ENCODE assay signal across 27 cellular contexts in genomic region chr20:46789339-46789984, GRCh38.
"Had no signal": no experiment of that assay in that cellular context is flagged by ENCODE, and none has a peak within 500 bp of the region (broad histone marks: within the 10 kb centered on the region; RNA-seq: fewer than 3 reads in every experiment).

No MANE protein-coding gene starts in this region.

- H3K9me3 ChIP-seq: Peyer's patch, SJSA1 had no signal

- H3K4me3 Mint-ChIP-seq: activated CD8-positive, alpha-beta T cell treated with anti-CD3 and anti-CD28 coated beads, Interleukin-2, amount 10 ng/mL, durations not matched to agents 7 days and 5 days; activated naive CD4-positive, alpha-beta T cell treated with anti-CD3 and anti-CD28 coated beads for 36 hours; activated naive CD8-positive, alpha-beta T cell; activated T-cell treated with anti-CD3 and anti-CD28 coated beads, Interleukin-2, amount 50 U/mL, for 24 hours; activated T-helper 1 cell treated with anti-CD3 and anti-CD28 coated beads, Interleukin-12 subunit alpha, Interleukin-12 subunit beta, Interleukin-2, Interleukin-4 antibody, amounts not matched to agents 30 ng/mL and 10 ng/mL and 1 ng/mL, durations not matched to agents 14 hours and 24 hours and 36 hours; brain; T-helper 2 cell treated with Interferon-gamma antibody and Interleukin-4, amounts not matched to agents 5 μg/mL and 100 μg/mL, for 36 hours had no signal

- H3K4me1 ChIP-seq: Peyer's patch had no signal

- H3K36me3 ChIP-seq: Peyer's patch, SJSA1 had no signal

- H3K4me1 Mint-ChIP-seq: brain had no signal

- H3K27ac Mint-ChIP-seq: activated CD8-positive, alpha-beta T cell treated with anti-CD3 and anti-CD28 coated beads, Interleukin-2, amount 10 ng/mL, durations not matched to agents 7 days and 5 days; activated naive CD4-positive, alpha-beta T cell treated with anti-CD3 and anti-CD28 coated beads for 36 hours; activated naive CD8-positive, alpha-beta T cell; activated T-cell treated with anti-CD3 and anti-CD28 coated beads, Interleukin-2, amount 50 U/mL, for 24 hours; activated T-helper 1 cell treated with anti-CD3 and anti-CD28 coated beads, Interleukin-12 subunit alpha, Interleukin-12 subunit beta, Interleukin-2, Interleukin-4 antibody, amounts not matched to agents 30 ng/mL and 10 ng/mL and 1 ng/mL, durations not matched to agents 14 hours and 24 hours and 36 hours; brain; T-helper 2 cell treated with Interferon-gamma antibody and Interleukin-4, amounts not matched to agents 5 μg/mL and 100 μg/mL, for 36 hours had no signal

- H3K27me3 ChIP-seq: Peyer's patch, SJSA1 had no signal

- DNase-seq: activated CD4-positive, alpha-beta T cell treated with anti-CD3 and anti-CD28 coated beads for 48 hours; activated CD4-positive, alpha-beta T cell treated with anti-CD3 and anti-CD28 coated beads, Interleukin-2, amount 50 U/mL, for 4 hours; activated CD8-positive, alpha-beta T cell treated with anti-CD3 and anti-CD28 coated beads, Interleukin-2, amount 10 ng/mL, durations not matched to agents 7 days and 5 days; activated effector memory CD4-positive, alpha-beta T cell treated with anti-CD3 and anti-CD28 coated beads, Interleukin-2, amount 50 U/mL, for 16 hours; activated naive CD4-positive, alpha-beta T cell treated with anti-CD3 and anti-CD28 coated beads for 36 hours; activated T-cell treated with anti-CD3 and anti-CD28 coated beads, Interleukin-2, amount 50 U/mL, for 24 hours; Kasumi-1; KBM-7; NCI-H1105 treated with DMSO at 0.1 percent for 48 hours; NCI-H1436 treated with DMSO at 0.1 percent for 48 hours; NCI-H1930; NCI-H2107; NCI-H2171 treated with DMSO at 0.1 percent for 48 hours; NCI-H226; NCI-H510A; NCI-H526 treated with DMSO at 0.1 percent for 48 hours; Peyer's patch; SHP77; SW 1271 had no signal

- H3K4me3 ChIP-seq: Peyer's patch, SJSA1 had no signal

- H3K27ac ChIP-seq: Peyer's patch, RWPE1, SJSA1 had no signal

- H3K36me3 Mint-ChIP-seq: activated naive CD8-positive, alpha-beta T cell; brain had no signal

- ATAC-seq: activated CD4-positive, CD25-positive, alpha-beta regulatory T cell treated with anti-CD3 and anti-CD28 coated beads, Interleukin-2, amount 50 U/mL, for 24 hours; activated CD8-positive, alpha-beta T cell treated with anti-CD3 and anti-CD28 coated beads, Interleukin-2, amount 10 ng/mL, durations not matched to agents 7 days and 5 days; SK-N-SH treated with all-trans-retinoic acid at 6 μM for 48 hours had no signal

- H3K9me3 Mint-ChIP-seq: activated naive CD4-positive, alpha-beta T cell treated with anti-CD3 and anti-CD28 coated beads for 36 hours; activated T-cell treated with anti-CD3 and anti-CD28 coated beads, Interleukin-2, amount 50 U/mL, for 24 hours; activated T-helper 1 cell treated with anti-CD3 and anti-CD28 coated beads, Interleukin-12 subunit alpha, Interleukin-12 subunit beta, Interleukin-2, Interleukin-4 antibody, amounts not matched to agents 30 ng/mL and 10 ng/mL and 1 ng/mL, durations not matched to agents 14 hours and 24 hours and 36 hours; brain; T-helper 2 cell treated with Interferon-gamma antibody and Interleukin-4, amounts not matched to agents 5 μg/mL and 100 μg/mL, for 36 hours had no signal
